ENCODE assay signal across 35 cellular contexts in the genomic region with DNA sequence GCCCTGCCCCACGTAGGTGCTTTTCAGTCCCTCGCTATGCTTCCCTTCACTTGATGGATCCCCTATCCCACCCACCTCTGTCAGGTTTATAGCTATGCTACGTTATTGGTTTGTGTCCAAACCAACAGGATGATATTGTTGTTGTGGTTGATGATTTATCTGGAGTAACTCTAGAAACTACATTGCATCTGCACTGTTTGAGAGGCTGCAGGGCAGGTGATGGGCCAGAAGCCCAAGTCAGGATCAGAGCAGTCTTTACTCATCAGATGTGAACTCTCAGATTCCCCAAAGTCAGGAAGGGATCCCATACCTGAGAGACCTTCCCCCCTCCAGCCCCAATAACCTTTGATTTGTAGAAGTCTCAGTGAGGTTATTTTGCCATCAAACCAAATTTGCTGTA. TPM values are rescaled to one million over a fixed set of nuclear protein-coding genes. Genes with fewer than 3 reads are reported as not detected.
"Had no signal": no experiment of that assay in that cellular context is flagged by ENCODE, and none has a peak within 500 bp of the region (broad histone marks: within the 10 kb centered on the region; RNA-seq: fewer than 3 reads in every experiment).

No MANE protein-coding gene starts in this region.

- H3K4me1 ChIP-seq: ascending aorta, breast epithelium had no signal

- ATAC-seq: activated CD8-positive, alpha-beta T cell treated with anti-CD3 and anti-CD28 coated beads for 36 hours; activated naive CD8-positive, alpha-beta T cell treated with anti-CD3 and anti-CD28 coated beads, Interleukin-2, amount 50 U/mL, for 24 hours had no signal

- H3K36me3 Mint-ChIP-seq: activated CD4-positive, alpha-beta memory T cell treated with anti-CD3 and anti-CD28 coated beads for 36 hours had no signal

- H3K27ac ChIP-seq: ascending aorta, brain microvascular endothelial cell, breast epithelium, VCaP had no signal

- H3K4me1 Mint-ChIP-seq: activated B cell treated with CpG ODN at 0.5 μM for 24 hours; activated CD4-positive, alpha-beta T cell treated with anti-CD3 and anti-CD28 coated beads, Interleukin-2, amount 10 ng/mL, durations not matched to agents 24 days and 14 days; activated naive CD4-positive, alpha-beta T cell treated with anti-CD3 and anti-CD28 coated beads, Interleukin-2, amount 10 ng/mL, durations not matched to agents 7 days and 5 days; activated naive CD4-positive, alpha-beta T cell treated with anti-CD3 and anti-CD28 coated beads, Interleukin-2, amount 50 U/mL, for 24 hours; activated naive CD8-positive, alpha-beta T cell treated with anti-CD3 and anti-CD28 coated beads, Interleukin-2, amount 10 ng/mL, durations not matched to agents 7 days and 5 days; activated naive CD8-positive, alpha-beta T cell treated with anti-CD3 and anti-CD28 coated beads, Interleukin-2, amount 50 U/mL, for 24 hours had no signal

- H3K9me3 ChIP-seq: ascending aorta, breast epithelium had no signal

- H3K9me3 Mint-ChIP-seq: activated B cell treated with CpG ODN at 0.5 μM for 24 hours; activated CD4-positive, alpha-beta memory T cell treated with anti-CD3 and anti-CD28 coated beads for 36 hours; activated CD4-positive, alpha-beta T cell treated with anti-CD3 and anti-CD28 coated beads, Interleukin-2, amount 10 ng/mL, durations not matched to agents 24 days and 14 days; activated CD8-positive, alpha-beta T cell treated with anti-CD3 and anti-CD28 coated beads for 36 hours; activated naive CD4-positive, alpha-beta T cell treated with anti-CD3 and anti-CD28 coated beads, Interleukin-2, amount 10 ng/mL, durations not matched to agents 7 days and 5 days; activated naive CD4-positive, alpha-beta T cell treated with anti-CD3 and anti-CD28 coated beads, Interleukin-2, amount 50 U/mL, for 24 hours; activated naive CD8-positive, alpha-beta T cell treated with anti-CD3 and anti-CD28 coated beads, Interleukin-2, amount 10 ng/mL, durations not matched to agents 7 days and 5 days; activated naive CD8-positive, alpha-beta T cell treated with anti-CD3 and anti-CD28 coated beads, Interleukin-2, amount 50 U/mL, for 24 hours; activated T-cell treated with anti-CD3 and anti-CD28 coated beads, Interleukin-2, amount 50 U/mL, for 24 hours; activated T-helper 2 cell treated with anti-CD3 and anti-CD28 coated beads, Interferon-gamma antibody, Interleukin-2, Interleukin-4, amounts not matched to agents 10 μg/mL and 5 μg/mL and 100 μg/mL, durations not matched to agents 14 hours and 24 hours and 36 hours; T-helper 1 cell treated with Interleukin-12 subunit alpha and Interleukin-12 subunit beta and Interleukin-4 antibody, amounts not matched to agents 30 μg/mL and 1 μg/mL, for 36 hours; T-helper 2 cell treated with Interferon-gamma antibody and Interleukin-4, amounts not matched to agents 5 μg/mL and 100 μg/mL, for 36 hours had no signal

- H3K36me3 ChIP-seq: ascending aorta, brain microvascular endothelial cell, breast epithelium had no signal

- H3K27me3 ChIP-seq: ascending aorta, brain microvascular endothelial cell had no signal

- H3K27ac Mint-ChIP-seq: activated B cell treated with CpG ODN at 0.5 μM for 24 hours; activated CD4-positive, alpha-beta memory T cell treated with anti-CD3 and anti-CD28 coated beads for 36 hours; activated CD4-positive, alpha-beta T cell treated with anti-CD3 and anti-CD28 coated beads, Interleukin-2, amount 10 ng/mL, durations not matched to agents 24 days and 14 days; activated CD8-positive, alpha-beta T cell treated with anti-CD3 and anti-CD28 coated beads for 36 hours; activated naive CD4-positive, alpha-beta T cell treated with anti-CD3 and anti-CD28 coated beads, Interleukin-2, amount 10 ng/mL, durations not matched to agents 7 days and 5 days; activated naive CD4-positive, alpha-beta T cell treated with anti-CD3 and anti-CD28 coated beads, Interleukin-2, amount 50 U/mL, for 24 hours; activated naive CD8-positive, alpha-beta T cell; activated naive CD8-positive, alpha-beta T cell treated with anti-CD3 and anti-CD28 coated beads, Interleukin-2, amount 10 ng/mL, durations not matched to agents 7 days and 5 days; activated naive CD8-positive, alpha-beta T cell treated with anti-CD3 and anti-CD28 coated beads, Interleukin-2, amount 50 U/mL, for 24 hours; activated T-cell treated with anti-CD3 and anti-CD28 coated beads, Interleukin-2, amount 50 U/mL, for 24 hours; activated T-helper 2 cell treated with anti-CD3 and anti-CD28 coated beads, Interferon-gamma antibody, Interleukin-2, Interleukin-4, amounts not matched to agents 10 μg/mL and 5 μg/mL and 100 μg/mL, durations not matched to agents 14 hours and 24 hours and 36 hours; T-helper 1 cell treated with Interleukin-12 subunit alpha and Interleukin-12 subunit beta and Interleukin-4 antibody, amounts not matched to agents 30 μg/mL and 1 μg/mL, for 36 hours; T-helper 2 cell treated with Interferon-gamma antibody and Interleukin-4, amounts not matched to agents 5 μg/mL and 100 μg/mL, for 36 hours had no signal

- H3K27me3 Mint-ChIP-seq: activated B cell treated with CpG ODN at 0.5 μM for 24 hours; activated CD4-positive, alpha-beta memory T cell treated with anti-CD3 and anti-CD28 coated beads for 36 hours; activated CD4-positive, alpha-beta T cell treated with anti-CD3 and anti-CD28 coated beads, Interleukin-2, amount 10 ng/mL, durations not matched to agents 24 days and 14 days; activated CD8-positive, alpha-beta T cell treated with anti-CD3 and anti-CD28 coated beads for 36 hours; activated naive CD4-positive, alpha-beta T cell treated with anti-CD3 and anti-CD28 coated beads, Interleukin-2, amount 10 ng/mL, durations not matched to agents 7 days and 5 days; activated naive CD4-positive, alpha-beta T cell treated with anti-CD3 and anti-CD28 coated beads, Interleukin-2, amount 50 U/mL, for 24 hours; activated naive CD8-positive, alpha-beta T cell; activated naive CD8-positive, alpha-beta T cell treated with anti-CD3 and anti-CD28 coated beads, Interleukin-2, amount 10 ng/mL, durations not matched to agents 7 days and 5 days; activated naive CD8-positive, alpha-beta T cell treated with anti-CD3 and anti-CD28 coated beads, Interleukin-2, amount 50 U/mL, for 24 hours had no signal

- H3K4me3 Mint-ChIP-seq: activated B cell treated with CpG ODN at 0.5 μM for 24 hours; activated CD4-positive, alpha-beta memory T cell treated with anti-CD3 and anti-CD28 coated beads for 36 hours; activated CD4-positive, alpha-beta T cell treated with anti-CD3 and anti-CD28 coated beads, Interleukin-2, amount 10 ng/mL, durations not matched to agents 24 days and 14 days; activated CD8-positive, alpha-beta T cell treated with anti-CD3 and anti-CD28 coated beads for 36 hours; activated naive CD4-positive, alpha-beta T cell treated with anti-CD3 and anti-CD28 coated beads, Interleukin-2, amount 10 ng/mL, durations not matched to agents 7 days and 5 days; activated naive CD4-positive, alpha-beta T cell treated with anti-CD3 and anti-CD28 coated beads, Interleukin-2, amount 50 U/mL, for 24 hours; activated naive CD8-positive, alpha-beta T cell; activated naive CD8-positive, alpha-beta T cell treated with anti-CD3 and anti-CD28 coated beads, Interleukin-2, amount 10 ng/mL, durations not matched to agents 7 days and 5 days; activated naive CD8-positive, alpha-beta T cell treated with anti-CD3 and anti-CD28 coated beads, Interleukin-2, amount 50 U/mL, for 24 hours; activated T-cell treated with anti-CD3 and anti-CD28 coated beads, Interleukin-2, amount 50 U/mL, for 24 hours; T-helper 1 cell treated with Interleukin-12 subunit alpha and Interleukin-12 subunit beta and Interleukin-4 antibody, amounts not matched to agents 30 μg/mL and 1 μg/mL, for 36 hours; T-helper 2 cell treated with Interferon-gamma antibody and Interleukin-4, amounts not matched to agents 5 μg/mL and 100 μg/mL, for 36 hours had no signal

- H3K4me3 ChIP-seq: ascending aorta, breast epithelium had no signal

- FAIRE-seq: TTC549 had no signal

- DNase-seq: activated B cell treated with CpG ODN at 0.5 μM for 24 hours; activated CD4-positive, alpha-beta memory T cell treated with anti-CD3 and anti-CD28 coated beads for 36 hours; activated CD4-positive, alpha-beta T cell treated with anti-CD3 and anti-CD28 coated beads for 4 hours; activated CD4-positive, alpha-beta T cell treated with anti-CD3 and anti-CD28 coated beads, Interleukin-2, amount 10 ng/mL, durations not matched to agents 24 days and 14 days; activated CD4-positive, alpha-beta T cell treated with anti-CD3 and anti-CD28 coated beads, Interleukin-2, amount 50 U/mL, for 1 hour; activated CD4-positive, alpha-beta T cell treated with anti-CD3 and anti-CD28 coated beads, Interleukin-2, amount 50 U/mL, for 4 hours; activated CD4-positive, CD25-positive, alpha-beta regulatory T cell treated with anti-CD3 and anti-CD28 coated beads, Interleukin-2, amount 50 U/mL, for 72 hours; activated CD8-positive, alpha-beta memory T cell treated with anti-CD3 and anti-CD28 coated beads, Interleukin-2, amount 50 U/mL, for 4 hours; activated CD8-positive, alpha-beta T cell treated with anti-CD3 and anti-CD28 coated beads for 36 hours; activated effector memory CD4-positive, alpha-beta T cell treated with Interleukin-2 at 50 U/mL for 16 hours; activated gamma-delta T cell; activated naive CD4-positive, alpha-beta T cell treated with anti-CD3 and anti-CD28 coated beads, Interleukin-2, amount 10 ng/mL, durations not matched to agents 7 days and 5 days; activated naive CD4-positive, alpha-beta T cell treated with Interleukin-2 at 50 U/mL for 16 hours; activated naive CD8-positive, alpha-beta T cell treated with anti-CD3 and anti-CD28 coated beads, Interleukin-2, amount 10 ng/mL, durations not matched to agents 7 days and 5 days; activated naive CD8-positive, alpha-beta T cell treated with anti-CD3 and anti-CD28 coated beads, Interleukin-2, amount 50 U/mL, for 24 hours; activated T-cell treated with anti-CD3 and anti-CD28 coated beads, Interleukin-2, amount 50 U/mL, for 24 hours; activated T-cell treated with anti-CD3 and anti-CD28 coated beads, Interleukin-2, amount 50 U/mL, for 48 hours; amygdala; anterior cingulate cortex; brain microvascular endothelial cell; central memory CD4-positive, alpha-beta T cell; T-helper 1 cell; T-helper 2 cell; T-helper 9 cell had no signal

RNA-seq across cellular contexts. Expression of gene ARX, which starts 34.7 kb away (rescaled TPM):
- total RNA-seq: activated B cell treated with CpG ODN at 0.5 μM for 24 hours; activated CD4-positive, alpha-beta memory T cell treated with anti-CD3 and anti-CD28 coated beads for 36 hours; activated CD4-positive, alpha-beta T cell treated with anti-CD3 and anti-CD28 coated beads, Interleukin-2, amount 10 ng/mL, durations not matched to agents 24 days and 14 days; activated CD8-positive, alpha-beta memory T cell treated with anti-CD3 and anti-CD28 coated beads for 36 hours; activated CD8-positive, alpha-beta T cell treated with anti-CD3 and anti-CD28 coated beads for 36 hours; activated naive CD8-positive, alpha-beta T cell treated with anti-CD3 and anti-CD28 coated beads, Interleukin-2, amount 10 ng/mL, durations not matched to agents 7 days and 5 days; activated T-helper 2 cell treated with anti-CD3 and anti-CD28 coated beads, Interferon-gamma antibody, Interleukin-2, Interleukin-4, amounts not matched to agents 10 μg/mL and 5 μg/mL and 100 μg/mL, durations not matched to agents 14 hours and 24 hours and 36 hours; ascending aorta; cardiac septum had no signal
